Comparison of ENCODE assay signal across 38 cellular contexts in the genomic region with DNA sequence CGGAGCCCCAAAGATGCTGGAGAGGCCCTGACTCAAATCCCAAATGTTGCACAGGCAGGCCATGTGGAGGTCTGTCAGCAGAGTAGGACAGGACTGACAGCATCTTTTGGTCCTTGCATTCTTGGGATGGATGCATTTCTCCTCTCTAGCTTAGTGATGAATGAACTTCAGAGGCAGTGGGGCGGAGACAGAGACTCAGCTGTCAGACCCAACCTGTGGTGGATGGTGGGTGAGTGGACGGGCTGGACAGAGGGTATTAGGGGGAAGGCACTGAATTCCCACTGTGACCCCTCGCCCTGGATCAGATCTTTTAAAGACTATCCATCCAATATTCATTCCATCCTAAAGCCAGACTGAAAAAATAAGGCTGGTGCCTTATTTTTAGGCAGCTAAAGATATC. TPM values are rescaled to one million over a fixed set of nuclear protein-coding genes. Genes with fewer than 3 reads are reported as not detected.
"Had no signal": no experiment of that assay in that cellular context is flagged by ENCODE, and none has a peak within 500 bp of the region (broad histone marks: within the 10 kb centered on the region; RNA-seq: fewer than 3 reads in every experiment).

No MANE protein-coding gene starts in this region.

- H3K36me3 ChIP-seq: MG63 had no signal

- H3K9me3 ChIP-seq: MG63 had no signal

- H3K4me2 ChIP-seq: KMS-11 had no signal

- DNase-seq: Karpas-422, Kasumi-1, MG63, MM.1S, MV-4-11, NCI-H1048, NCI-H1092, NCI-H1092 treated with DMSO at 0.1 percent for 48 hours, NCI-H1105, NCI-H1105 treated with DMSO at 0.1 percent for 48 hours, NCI-H1417, NCI-H1417 treated with DMSO at 0.1 percent for 48 hours, NCI-H1436, NCI-H1436 treated with DMSO at 0.1 percent for 48 hours, NCI-H146, NCI-H1694, NCI-H1694 treated with DMSO at 0.1 percent for 48 hours, NCI-H187, NCI-H187 treated with DMSO at 0.1 percent for 48 hours, NCI-H1930, NCI-H2029, NCI-H2029 treated with DMSO at 0.1 percent for 48 hours, NCI-H2081, NCI-H2081 treated with DMSO at 0.1 percent for 48 hours, NCI-H2107, NCI-H2171, NCI-H2171 treated with DMSO at 0.1 percent for 48 hours, NCI-H2227 treated with DMSO at 0.1 percent for 48 hours, NCI-H226, NCI-H345, NCI-H446, NCI-H446 treated with DMSO at 0.1 percent for 48 hours, NCI-H510A, NCI-H510A treated with DMSO at 0.1 percent for 48 hours had no signal

- H3K27ac ChIP-seq: KMS-11 had no signal

- H3K4me3 ChIP-seq: MG63 had no signal

- H3K27me3 ChIP-seq: MG63 had no signal

- H3K9ac ChIP-seq: KMS-11 had no signal

RNA-seq across cellular contexts. Expression of gene GJB6, which starts 39.3 kb away (rescaled TPM):
- total RNA-seq: LHCN-M2, M059J, NCI-H460 had no signal
